ENCODE assay signal across 8 cellular contexts in the genomic region with DNA sequence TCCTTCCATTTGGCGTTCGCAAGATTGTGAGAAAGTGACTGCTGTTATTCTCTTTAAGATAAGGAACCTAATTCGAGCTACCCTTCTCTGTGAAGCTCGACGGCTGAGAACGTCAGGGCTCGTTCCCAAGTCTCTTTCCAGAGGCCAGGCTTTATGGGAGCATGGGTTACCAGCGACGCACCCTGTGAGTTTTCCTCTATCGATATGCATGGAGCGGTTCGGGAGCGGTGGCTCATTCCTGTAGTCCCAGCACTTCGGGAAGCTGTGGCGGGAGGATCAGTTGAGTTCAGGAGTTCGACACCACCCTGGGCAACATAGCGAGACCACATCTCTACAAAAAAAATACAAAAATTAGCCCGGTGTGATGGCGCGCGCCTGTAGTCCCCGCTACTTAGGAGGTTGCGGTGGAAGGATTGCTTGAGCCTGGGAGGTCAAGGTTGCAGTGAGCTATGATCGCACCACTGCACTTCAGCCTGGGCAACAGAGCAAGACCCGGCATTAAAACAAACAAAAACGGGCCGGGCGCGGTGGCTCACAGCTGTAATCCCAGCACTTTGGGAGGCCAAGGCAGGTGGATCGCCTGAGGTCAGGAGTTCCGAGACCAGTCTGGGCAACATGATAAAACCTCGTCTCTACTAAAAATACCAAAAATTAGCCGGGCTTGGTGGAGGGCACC. TPM values are rescaled to one million over a fixed set of nuclear protein-coding genes. Genes with fewer than 3 reads are reported as not detected.
DNase-seq lines count a peak whose midpoint lies in the region; ATAC-seq and TF ChIP-seq lines count a peak whose summit lies in the region.

No MANE protein-coding gene starts in this region.

- TF ChIP-seq RAD21 in IMR-90 (IDR thresholded peaks at IDR 0.05; ENCODE audit: low read length) = no peak

- H3K36me3 Mint-ChIP-seq in mesothelial cell of epicardium = peaks cover 85% of the 10 kb centered on the region

- no peaks in the 10 kb centered on the region for H3K9me1 ChIP-seq in IMR-90 (ENCODE audit: insufficient read depth, low read length)

- no peaks in the 10 kb centered on the region for H3K27me3 Mint-ChIP-seq in mesothelial cell of epicardium (ENCODE audit: low read depth)

- peak overlapping the region; percentile 81 for H3K4me3 Mint-ChIP-seq in mesothelial cell of epicardium

- TF ChIP-seq CTCF in 22Rv1 (IDR thresholded peaks at IDR 0.05) = no peak
- TF ChIP-seq CTCF in IMR-90 (conservative IDR thresholded peaks at IDR 0.05; ENCODE audit: low read depth, low read length) = no peak
- TF ChIP-seq CTCF in mesothelial cell of epicardium (IDR thresholded peaks at IDR 0.05; ENCODE audit: unreplicated experiment) = no peak

- peak overlapping the region; percentile 97 for H3K14ac ChIP-seq in IMR-90 (replicated peaks; ENCODE audit: low read depth, low read length)

- peak overlapping the region; percentile 74 for H3K27ac ChIP-seq in 22Rv1
- H3K27ac ChIP-seq in IMR-90 (ENCODE audit: insufficient read depth, low read length) = peak overlapping the region; percentile 34
- H3K27ac ChIP-seq in cingulate gyrus (ENCODE audit: low read depth, low read length) = peak overlapping the region; percentile 85

- peak overlapping the region; percentile 81 for H3K4me2 ChIP-seq in IMR-90 (ENCODE audit: low read depth, low read length)

- peak overlapping the region; percentile 19; the same call in 1 of the 2 replicates for H3K56ac ChIP-seq in IMR-90 (ENCODE audit: extremely low read depth, insufficient read depth, low read length)

- POLR2A ChIA-PET in IMR-90 (lab: Charles Lee; ENCODE audit: unreplicated experiment) = interaction anchor here (0.6 kb wide), 1 partner anchor 180 kb away, joined by 3 read pairs; the partner anchor contains the start of gene ZNF274

- in situ Hi-C loops in IMR-90 (cut with MboI; ENCODE audit: low sequenced_read_pairs) = no loop called here

- H3K23ac ChIP-seq in IMR-90 (ENCODE audit: low read depth, low read length) = peak overlapping the region; percentile 92

- intact Hi-C loops in IMR-90 (cut with micrococcal nuclease) = loop anchor here (10.0 kb wide), 1 partner anchor 152 kb away; the partner anchor contains the start of gene ZNF329

- peaks cover 58% of the 10 kb centered on the region for H3K9me3 ChIP-seq in IMR-90 (ENCODE audit: control insufficient read depth, insufficient read depth, low read length)

- H3K27ac Mint-ChIP-seq in mesothelial cell of epicardium = peak overlapping the region; percentile 82

- DNase-seq in IMR-90 = no peak
- no peak for DNase-seq in mesothelial cell of epicardium (ENCODE audit: low spot score in 2 of 2, unreplicated experiment in 2 of 2)
- DNase-seq in NCI-H526 treated with DMSO at 0.1 percent for 48 hours (lab: John Stamatoyannopoulos, UW) = no peak
- DNase-seq in stimulated activated CD4-positive, alpha-beta T cell treated with anti-CD3 and anti-CD28 coated beads, Interleukin-4, amount 100 ng/mL, for 24 hours = no peak

- peak overlapping the region; percentile 79 for H4K5ac ChIP-seq in IMR-90 (ENCODE audit: low read depth, low read length)

- H4K20me1 ChIP-seq in IMR-90 (ENCODE audit: insufficient read depth, low read length) = no peaks in the 10 kb centered on the region

- H2BK20ac ChIP-seq in IMR-90 (ENCODE audit: low read depth, low read length) = peak overlapping the region; percentile 25; the same call in 1 of the 2 replicates

- H3K18ac ChIP-seq in IMR-90 (ENCODE audit: low read depth, low read length) = peak overlapping the region; percentile 7; the same call in 1 of the 2 replicates

- CTCF ChIA-PET in IMR-90 (lab: Yijun Ruan, JAX) = interaction anchor here (1.3 kb wide), 1 partner anchor 17 kb away, joined by 4 read pairs; no protein-coding TSS in a partner anchor

- peak overlapping the region; percentile 34 for H3K9ac ChIP-seq in IMR-90 (ENCODE audit: low read depth, low read length)

- H2AFZ ChIP-seq in IMR-90 (replicated peaks; ENCODE audit: low read length, poor library complexity) = peak overlapping the region; percentile 100

- H4K91ac ChIP-seq in IMR-90 (ENCODE audit: insufficient read depth, low read depth, low read length) = peak overlapping the region; percentile 70

- H3K4me3 ChIP-seq in IMR-90 (ENCODE audit: insufficient read depth, low read depth, low read length) = peak overlapping the region; percentile 82

- peaks cover 61% of the 10 kb centered on the region for H3K9me3 Mint-ChIP-seq in mesothelial cell of epicardium

- H3K4me1 ChIP-seq in IMR-90 (ENCODE audit: control insufficient read depth, insufficient read depth, low read length) = no peaks in the 10 kb centered on the region

- H3K4me1 Mint-ChIP-seq in mesothelial cell of epicardium = peaks cover 16% of the 10 kb centered on the region

- peak overlapping the region; percentile 92 for H3K4ac ChIP-seq in IMR-90 (ENCODE audit: low read depth, low read length)

- H2AK9ac ChIP-seq in IMR-90 (replicated peaks; ENCODE audit: low read depth, low read length, poor library complexity) = peak overlapping the region; percentile 65

- H2BK120ac ChIP-seq in IMR-90 (ENCODE audit: low read depth, low read length) = peak overlapping the region; percentile 60; the same call in 1 of the 2 replicates

- 0 out of 3 replicates have a peak overlapping the region, but pooled peaks have one; percentile 7 for H2BK15ac ChIP-seq in IMR-90 (ENCODE audit: low read depth, low read length)

- no peaks in the 10 kb centered on the region for H3K27me3 ChIP-seq in IMR-90 (ENCODE audit: control insufficient read depth, insufficient read depth, low read length)

- no peak for TF ChIP-seq POLR2A in IMR-90 (IDR thresholded peaks at IDR 0.05; ENCODE audit: low read depth, low read length)

- dilution Hi-C loops in IMR-90 (cut with HindIII; ENCODE audit: low sequenced_read_pairs, unreplicated experiment) = no loop called here

- ATAC-seq in IMR-90 (ENCODE audit: low read depth) = peak; percentile 9
- ATAC-seq in GM19035 (IDR thresholded peaks at IDR 0.05; ENCODE audit: unreplicated experiment) = no peak
- ATAC-seq in GM21786 (IDR thresholded peaks at IDR 0.05; ENCODE audit: unreplicated experiment) = no peak

- peaks cover 46% of the 10 kb centered on the region for H3K36me3 ChIP-seq in IMR-90 (ENCODE audit: control insufficient read depth, insufficient read depth, low read length)

- H2AK5ac ChIP-seq in IMR-90 (ENCODE audit: low read depth, low read length) = peak overlapping the region; percentile 56; the same call in 1 of the 2 replicates

- peaks cover 24 to 39% of the 10 kb centered on the region in 2 experiments for H3K79me1 ChIP-seq in IMR-90 (ENCODE audit: low read depth in 1 of 2, low read length in 2 of 2)

- WGBS in IMR-90 (ENCODE audit: extremely low coverage in 2 of 2, insufficient read length in 1 of 2), 2 experiments = 37% methylated on average over 11 of the region's 33 CpGs; no CpG with 5 or more reads in 1 of the 2 experiments

- peak overlapping the region; percentile 97 to 98 for H4K8ac ChIP-seq in IMR-90 (ENCODE audit: low read depth in 2 of 2, low read length in 2 of 2)

- H2BK5ac ChIP-seq in IMR-90 (ENCODE audit: low read depth, low read length, poor library complexity, severe bottlenecking) = peak overlapping the region; percentile 20

- BruUV-seq in IMR-90 (replicated peaks; lab: Mats Ljungman, UMichigan) = TSS peak; percentile 23

TF ChIP-seq in IMR-90, 13 proteins besides CTCF, POLR2A, EP300 and RAD21 (continues in another document):
- no peak for TF ChIP-seq SMC3 (IDR thresholded peaks at IDR 0.05; ENCODE audit: low read depth, low read length)
- no peak for TF ChIP-seq CEBPB (IDR thresholded peaks at IDR 0.05; ENCODE audit: low read depth, low read length)
- no peak for TF ChIP-seq CHD1 (IDR thresholded peaks at IDR 0.05; ENCODE audit: low read depth, low read length)
- TF ChIP-seq, protein P1, sequence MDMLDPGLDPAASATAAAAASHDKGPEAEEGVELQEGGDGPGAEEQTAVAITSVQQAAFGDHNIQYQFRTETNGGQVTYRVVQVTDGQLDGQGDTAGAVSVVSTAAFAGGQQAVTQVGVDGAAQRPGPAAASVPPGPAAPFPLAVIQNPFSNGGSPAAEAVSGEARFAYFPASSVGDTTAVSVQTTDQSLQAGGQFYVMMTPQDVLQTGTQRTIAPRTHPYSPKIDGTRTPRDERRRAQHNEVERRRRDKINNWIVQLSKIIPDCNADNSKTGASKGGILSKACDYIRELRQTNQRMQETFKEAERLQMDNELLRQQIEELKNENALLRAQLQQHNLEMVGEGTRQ (IDR thresholded peaks at IDR 0.05; ENCODE audit: low read depth, low read length) = no peak
- TF ChIP-seq RFX5 (IDR thresholded peaks at IDR 0.05; ENCODE audit: low read depth, low read length) = no peak
- TF ChIP-seq RCOR1 (IDR thresholded peaks at IDR 0.05; ENCODE audit: insufficient replicate concordance, low read length) = no peak
- TF ChIP-seq NFE2L2 (IDR thresholded peaks at IDR 0.05; ENCODE audit: low read depth, low read length) = no peak

RNA-seq across cellular contexts. Expression of gene ZNF606, which starts 0.7 kb away (rescaled TPM):
- total RNA-seq in IMR-90 (2012; rRNA removed) (9.0 and 9.4 TPM in 2 replicates), mesothelial cell of epicardium (41.8 to 46.2 TPM (median 45.4 TPM) in 3 replicates)
- 2.6 and 4.3 TPM in 2 replicates for polyA plus RNA-seq in IMR-90 (2012; rRNA removed)
- polyA plus RNA-seq in IMR-90 (2012; cell fraction: cytosol; rRNA removed) = 3.5 and 3.7 TPM in 2 replicates
- 14.2 and 15.6 TPM in 2 replicates for polyA plus RNA-seq in IMR-90 (2012; cell fraction: nucleus; rRNA removed; ENCODE audit: low replicate concordance)

RNA-seq across cellular contexts. Expression of gene C19orf18, which starts 29.0 kb away (rescaled TPM):
- total RNA-seq in IMR-90 (2012; rRNA removed) (not detected in 2 replicates), mesothelial cell of epicardium (2.7 to 4.1 TPM (median 3.3 TPM) in 3 replicates)
- 0.15 TPM in 1 of 2 replicates, not detected in the other for polyA plus RNA-seq in IMR-90 (2012; rRNA removed)
- polyA plus RNA-seq in IMR-90 (2012; cell fraction: cytosol; rRNA removed) = not detected in 2 replicates
- polyA plus RNA-seq in IMR-90 (2012; cell fraction: nucleus; rRNA removed; ENCODE audit: low replicate concordance) = 0.42 TPM in 1 of 2 replicates, not detected in the other

RNA-seq across cellular contexts. Expression of gene ZSCAN1, which starts 30.5 kb away (rescaled TPM):
- total RNA-seq in IMR-90 (2012; rRNA removed) = not detected in 2 replicates
- polyA plus RNA-seq in IMR-90 (2012; rRNA removed) = 0.14 TPM in 1 of 2 replicates, not detected in the other
- polyA plus RNA-seq in IMR-90 (2012; cell fraction: cytosol; rRNA removed) = 0.13 TPM in 1 of 2 replicates, not detected in the other
- 0.39 and 0.53 TPM in 2 replicates for polyA plus RNA-seq in IMR-90 (2012; cell fraction: nucleus; rRNA removed; ENCODE audit: low replicate concordance)
- total RNA-seq in mesothelial cell of epicardium = 1.7 to 3.5 TPM (median 2.9 TPM) in 3 replicates

RNA-seq across cellular contexts. Expression of gene ZNF256, which starts 55.8 kb away (rescaled TPM):
- total RNA-seq in IMR-90 (2012; rRNA removed) (6.1 and 7.0 TPM in 2 replicates), mesothelial cell of epicardium (13.2 to 14.5 TPM (median 14.2 TPM) in 3 replicates)
- polyA plus RNA-seq in IMR-90 (2012; rRNA removed) = 2.3 and 3.0 TPM in 2 replicates
- polyA plus RNA-seq in IMR-90 (2012; cell fraction: cytosol; rRNA removed) = 0.75 and 1.4 TPM in 2 replicates
- polyA plus RNA-seq in IMR-90 (2012; cell fraction: nucleus; rRNA removed; ENCODE audit: low replicate concordance) = 1.3 and 9.2 TPM in 2 replicates

RNA-seq across cellular contexts. Expression of gene ZNF135, which starts 55.8 kb away (rescaled TPM):
- total RNA-seq in IMR-90 (2012; rRNA removed) = 1.9 and 2.7 TPM in 2 replicates
- 2.4 and 2.7 TPM in 2 replicates for polyA plus RNA-seq in IMR-90 (2012; rRNA removed)
- polyA plus RNA-seq in IMR-90 (2012; cell fraction: cytosol; rRNA removed) = 0.58 and 1.1 TPM in 2 replicates
- polyA plus RNA-seq in IMR-90 (2012; cell fraction: nucleus; rRNA removed; ENCODE audit: low replicate concordance) = 9.2 and 12.1 TPM in 2 replicates
- total RNA-seq in mesothelial cell of epicardium = 11.6 to 12.5 TPM (median 12.3 TPM) in 3 replicates

Comparison
In these comparisons a context has a peak if more than half of its experiments do, and no peak if none do; other contexts are left out.
1. H3K27ac ChIP-seq: peak in every context shown above with its lines; median percentile 85 in cingulate gyrus; 74 in 22Rv1; 34 in IMR-90.